16 cellular contexts compared by ENCODE assay signal in the genomic region with DNA sequence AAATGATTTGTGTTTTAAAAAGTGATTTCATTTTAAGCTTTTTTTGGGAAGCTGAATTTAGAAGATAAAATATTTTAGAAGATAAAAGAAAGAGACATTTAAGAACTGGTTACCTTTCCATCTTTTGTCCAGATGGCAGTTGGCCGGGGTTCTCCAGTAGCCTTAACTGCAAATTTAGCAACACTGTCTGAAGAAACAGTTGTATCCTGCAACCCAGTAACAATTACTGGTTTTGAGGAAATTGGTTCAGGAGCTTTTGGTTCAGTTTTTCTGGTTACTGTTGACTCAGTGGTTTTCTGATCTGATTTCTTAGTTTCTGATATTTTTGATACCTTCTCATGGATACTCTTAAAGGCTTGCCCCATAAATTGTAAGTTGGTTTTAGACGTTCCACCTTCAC. TPM values are rescaled to one million over a fixed set of nuclear protein-coding genes. Genes with fewer than 3 reads are reported as not detected.
DNase-seq lines count a peak whose midpoint lies in the region; ATAC-seq and TF ChIP-seq lines count a peak whose summit lies in the region.
"Had no signal": no experiment of that assay in that cellular context is flagged by ENCODE, and none has a peak within 500 bp of the region (broad histone marks: within the 10 kb centered on the region; RNA-seq: fewer than 3 reads in every experiment).

No MANE protein-coding gene starts in this region.

- H3K9me3 ChIP-seq in OCI-LY3 (ENCODE audit: insufficient read depth, low read length) (no peaks in the 10 kb centered on the region), psoas muscle (no peaks in the 10 kb centered on the region)
- H3K9me3 ChIP-seq: adrenal gland, suprapubic skin had no signal

- peaks cover 40% of the 10 kb centered on the region; the same call in 1 of the 2 replicates for H4K20me1 ChIP-seq in OCI-LY3 (ENCODE audit: insufficient read depth, low read length)

- H3K4me3 ChIP-seq in OCI-LY3 (ENCODE audit: low read length) (peak overlapping the region; percentile 59), psoas muscle (no peak overlapping the region)
- H3K4me3 ChIP-seq: adrenal gland, K562, smooth muscle cell, suprapubic skin had no signal

- TF ChIP-seq CTCF in OCI-LY3 (IDR thresholded peaks at IDR 0.05; ENCODE audit: low read depth, low read length) (no peak), psoas muscle (IDR thresholded peaks at IDR 0.05) (no peak)

- H3K27ac ChIP-seq in OCI-LY3 (ENCODE audit: low read length) (peak overlapping the region; percentile 92), psoas muscle (peak overlapping the region; percentile 53)
- H3K27ac ChIP-seq: adrenal gland, suprapubic skin had no signal

- H2AFZ ChIP-seq in OCI-LY3 (ENCODE audit: low read depth, low read length) = no peak overlapping the region

- H3K4me1 Mint-ChIP-seq in activated CD4-positive, alpha-beta T cell treated with anti-CD3 and anti-CD28 coated beads, Interleukin-2, amount 10 ng/mL, durations not matched to agents 24 days and 14 days = peaks cover 44% of the 10 kb centered on the region

- peak overlapping the region; percentile 66 for H3K4me2 ChIP-seq in OCI-LY3 (ENCODE audit: low read length)
- H3K4me2 ChIP-seq: smooth muscle cell had no signal

- no peaks in the 10 kb centered on the region for H3K27me3 Mint-ChIP-seq in activated CD4-positive, alpha-beta T cell treated with anti-CD3 and anti-CD28 coated beads, Interleukin-2, amount 10 ng/mL, durations not matched to agents 24 days and 14 days

- H3K27ac Mint-ChIP-seq in activated CD4-positive, alpha-beta T cell treated with anti-CD3 and anti-CD28 coated beads, Interleukin-2, amount 10 ng/mL, durations not matched to agents 24 days and 14 days = peak overlapping the region; percentile 39
- H3K27ac Mint-ChIP-seq: HFFc6 had no signal

- intact Hi-C loops in activated CD4-positive, alpha-beta T cell treated with anti-CD3 and anti-CD28 coated beads, Interleukin-2, amount 10 ng/mL, durations not matched to agents 24 days and 14 days (cut with micrococcal nuclease) = loop anchor here (1.0 to 5.0 kb wide), 6 partner anchors 8 to 502 kb away; partner anchors contain the start of gene FKBP7
- intact Hi-C loops in psoas muscle (cut with DNase I) = no loop called here

- ATAC-seq in GM21737 (IDR thresholded peaks at IDR 0.05; ENCODE audit: unreplicated experiment) = peak; percentile 5
- ATAC-seq in psoas muscle = no peak

- H3K27me3 ChIP-seq in OCI-LY3 (ENCODE audit: low read depth, low read length) (no peaks in the 10 kb centered on the region), psoas muscle (ENCODE audit: insufficient read depth in 3 of 3, low read length in 2 of 3) (no peaks in the 10 kb centered on the region)
- H3K27me3 ChIP-seq: adrenal gland, suprapubic skin had no signal

- H3K4me1 ChIP-seq in OCI-LY3 (ENCODE audit: low read length) = peaks cover 49% of the 10 kb centered on the region
- peaks cover 12% of the 10 kb centered on the region for H3K4me1 ChIP-seq in psoas muscle
- H3K4me1 ChIP-seq: adrenal gland, suprapubic skin had no signal

- H3K36me3 ChIP-seq in OCI-LY3 (replicated peaks; ENCODE audit: low read depth, low read length) = peaks cover 44% of the 10 kb centered on the region
- peaks cover 24 to 97% of the 10 kb centered on the region in 2 donors for H3K36me3 ChIP-seq in psoas muscle (ENCODE audit: insufficient read depth in 1 of 2, low read depth in 1 of 2)
- H3K36me3 ChIP-seq: adrenal gland had no signal

- no peak for DNase-seq in activated CD4-positive, alpha-beta T cell treated with anti-CD3 and anti-CD28 coated beads, Interleukin-2, amount 10 ng/mL, durations not matched to agents 24 days and 14 days
- DNase-seq in activated CD4-positive, alpha-beta T cell treated with anti-CD3 and anti-CD28 coated beads, Interleukin-2, amount 50 U/mL, for 4 hours = no peak
- no peak for DNase-seq in psoas muscle
- DNase-seq in NCI-H2227 (lab: John Stamatoyannopoulos, UW; ENCODE audit: unreplicated experiment) = no peak
- no peak for DNase-seq in cortex of kidney (lab: John Stamatoyannopoulos, UW)
- no peak for DNase-seq in NCI-H1048 (lab: John Stamatoyannopoulos, UW)
- DNase-seq: adrenal gland, erythroblast, HFFc6, NCI-H1694, NCI-H69 had no signal

- peaks cover 55% of the 10 kb centered on the region for H3K36me3 Mint-ChIP-seq in activated CD4-positive, alpha-beta T cell treated with anti-CD3 and anti-CD28 coated beads, Interleukin-2, amount 10 ng/mL, durations not matched to agents 24 days and 14 days (ENCODE audit: low read depth)

- WGBS in psoas muscle, 3 donors = 75 to 86% (median 81%) methylated on average over 2 of the region's 2 CpGs

- peaks cover 71% of the 10 kb centered on the region for H3K79me2 ChIP-seq in OCI-LY3 (ENCODE audit: low read length)

- H3K9ac ChIP-seq in OCI-LY3 (ENCODE audit: low read length) = peak overlapping the region; percentile 31; the same call in 1 of the 2 replicates

- peak overlapping the region; percentile 47 for H3K4me3 Mint-ChIP-seq in activated CD4-positive, alpha-beta T cell treated with anti-CD3 and anti-CD28 coated beads, Interleukin-2, amount 10 ng/mL, durations not matched to agents 24 days and 14 days
- H3K4me3 Mint-ChIP-seq: HFFc6 had no signal

- H3K9me3 Mint-ChIP-seq in activated CD4-positive, alpha-beta T cell treated with anti-CD3 and anti-CD28 coated beads, Interleukin-2, amount 10 ng/mL, durations not matched to agents 24 days and 14 days = peaks cover 20% of the 10 kb centered on the region
- H3K9me3 Mint-ChIP-seq: HFFc6 had no signal

RNA-seq across cellular contexts. Expression of gene PLEKHA3, which starts 49.9 kb away (rescaled TPM):
- 28.0 and 35.4 TPM in 2 replicates for total RNA-seq in activated CD4-positive, alpha-beta T cell treated with anti-CD3 and anti-CD28 coated beads, Interleukin-2, amount 10 ng/mL, durations not matched to agents 24 days and 14 days
- total RNA-seq in psoas muscle = 10 to 100 TPM; 13.5 to 22.5 (median 17.6) TPM
- polyA plus RNA-seq in psoas muscle = 1 to 10 TPM; 4.0 to 8.1 (median 4.2) TPM

RNA-seq across cellular contexts. Expression of gene FKBP7, which starts 51.7 kb away (rescaled TPM):
- 4.8 and 4.9 TPM in 2 replicates for total RNA-seq in activated CD4-positive, alpha-beta T cell treated with anti-CD3 and anti-CD28 coated beads, Interleukin-2, amount 10 ng/mL, durations not matched to agents 24 days and 14 days
- 1 to 10 TPM; 2.1 to 4.4 (median 2.9) TPM for total RNA-seq in psoas muscle
- polyA plus RNA-seq in psoas muscle = 1 to 10 TPM; 2.5 to 5.6 (median 5.1) TPM
